ENCODE assay signal across 27 cellular contexts in genomic region chr4:184987493-184988031, GRCh38. TPM values are rescaled to one million over a fixed set of nuclear protein-coding genes. Genes with fewer than 3 reads are reported as not detected.
"Had no signal": no experiment of that assay in that cellular context is flagged by ENCODE, and none has a peak within 500 bp of the region (broad histone marks: within the 10 kb centered on the region; RNA-seq: fewer than 3 reads in every experiment).

No MANE protein-coding gene starts in this region.

- H3K27me3 ChIP-seq: breast epithelium had no signal

- H3K36me3 Mint-ChIP-seq: activated CD8-positive, alpha-beta memory T cell treated with anti-CD3 and anti-CD28 coated beads, Interleukin-2, amount 10 ng/mL, durations not matched to agents 7 days and 5 days; activated naive CD4-positive, alpha-beta T cell treated with anti-CD3 and anti-CD28 coated beads, Interleukin-2, amount 50 U/mL, for 24 hours had no signal

- H3K4me1 ChIP-seq: breast epithelium had no signal

- H3K27ac ChIP-seq: breast epithelium had no signal

- H3K4me3 ChIP-seq: breast epithelium had no signal

- H3K9me3 ChIP-seq: breast epithelium had no signal

- ATAC-seq: activated CD8-positive, alpha-beta memory T cell treated with anti-CD3 and anti-CD28 coated beads, Interleukin-2, amount 10 ng/mL, durations not matched to agents 7 days and 5 days; T-helper 17 cell had no signal

- H3K36me3 ChIP-seq: breast epithelium had no signal

- H3K9me3 Mint-ChIP-seq: activated B cell treated with CpG ODN at 0.5 μM for 24 hours; activated CD4-positive, alpha-beta T cell treated with anti-CD3 and anti-CD28 coated beads, Interleukin-2, amount 10 ng/mL, durations not matched to agents 24 days and 14 days; activated naive CD4-positive, alpha-beta T cell treated with anti-CD3 and anti-CD28 coated beads, Interleukin-2, amount 50 U/mL, for 24 hours; activated T-cell treated with anti-CD3 and anti-CD28 coated beads, Interleukin-2, amount 50 U/mL, for 24 hours; activated T-helper 1 cell treated with anti-CD3 and anti-CD28 coated beads, Interleukin-12 subunit alpha, Interleukin-12 subunit beta, Interleukin-2, Interleukin-4 antibody, amounts not matched to agents 30 ng/mL and 10 ng/mL and 1 ng/mL, durations not matched to agents 14 hours and 24 hours and 36 hours had no signal

- H3K27ac Mint-ChIP-seq: activated B cell treated with CpG ODN at 0.5 μM for 24 hours; activated CD4-positive, alpha-beta T cell treated with anti-CD3 and anti-CD28 coated beads, Interleukin-2, amount 10 ng/mL, durations not matched to agents 24 days and 14 days; activated CD8-positive, alpha-beta memory T cell treated with anti-CD3 and anti-CD28 coated beads, Interleukin-2, amount 10 ng/mL, durations not matched to agents 7 days and 5 days; activated naive CD4-positive, alpha-beta T cell treated with anti-CD3 and anti-CD28 coated beads, Interleukin-2, amount 50 U/mL, for 24 hours; activated T-cell treated with anti-CD3 and anti-CD28 coated beads, Interleukin-2, amount 50 U/mL, for 24 hours; activated T-helper 1 cell treated with anti-CD3 and anti-CD28 coated beads, Interleukin-12 subunit alpha, Interleukin-12 subunit beta, Interleukin-2, Interleukin-4 antibody, amounts not matched to agents 30 ng/mL and 10 ng/mL and 1 ng/mL, durations not matched to agents 14 hours and 24 hours and 36 hours; T-helper 17 cell had no signal

- H3K27me3 Mint-ChIP-seq: activated B cell treated with CpG ODN at 0.5 μM for 24 hours; activated naive CD4-positive, alpha-beta T cell treated with anti-CD3 and anti-CD28 coated beads, Interleukin-2, amount 50 U/mL, for 24 hours; activated T-cell treated with anti-CD3 and anti-CD28 coated beads, Interleukin-2, amount 50 U/mL, for 24 hours; T-helper 17 cell had no signal

- DNase-seq: activated B cell treated with CpG ODN at 0.5 μM for 24 hours; activated CD4-positive, alpha-beta T cell treated with anti-CD3 and anti-CD28 coated beads for 1 hour; activated CD4-positive, alpha-beta T cell treated with anti-CD3 and anti-CD28 coated beads, Interleukin-2, amount 10 ng/mL, durations not matched to agents 24 days and 14 days; activated CD4-positive, alpha-beta T cell treated with anti-CD3 and anti-CD28 coated beads, Interleukin-2, amount 50 U/mL, for 48 hours; activated CD8-positive, alpha-beta memory T cell treated with anti-CD3 and anti-CD28 coated beads, Interleukin-2, amount 10 ng/mL, durations not matched to agents 7 days and 5 days; activated effector memory CD4-positive, alpha-beta T cell treated with Interleukin-2 at 50 U/mL for 16 hours; activated naive CD4-positive, alpha-beta T cell; activated T-cell treated with anti-CD3 and anti-CD28 coated beads, Interleukin-2, amount 50 U/mL, for 24 hours; central memory CD4-positive, alpha-beta T cell; NCI-H1048; NCI-H146; NCI-H2029 treated with DMSO at 0.1 percent for 48 hours; NCI-H345; NCI-H510A; NCI-H526 treated with DMSO at 0.1 percent for 48 hours; NCI-H82; SIG-M5; T-helper 17 cell; T-helper 9 cell had no signal

- H3K4me1 Mint-ChIP-seq: activated B cell treated with CpG ODN at 0.5 μM for 24 hours; activated CD8-positive, alpha-beta memory T cell treated with anti-CD3 and anti-CD28 coated beads, Interleukin-2, amount 10 ng/mL, durations not matched to agents 7 days and 5 days; activated naive CD4-positive, alpha-beta T cell treated with anti-CD3 and anti-CD28 coated beads, Interleukin-2, amount 50 U/mL, for 24 hours; T-helper 17 cell had no signal

- H3K4me3 Mint-ChIP-seq: activated B cell treated with CpG ODN at 0.5 μM for 24 hours; activated CD4-positive, alpha-beta T cell treated with anti-CD3 and anti-CD28 coated beads, Interleukin-2, amount 10 ng/mL, durations not matched to agents 24 days and 14 days; activated CD8-positive, alpha-beta memory T cell treated with anti-CD3 and anti-CD28 coated beads, Interleukin-2, amount 10 ng/mL, durations not matched to agents 7 days and 5 days; activated naive CD4-positive, alpha-beta T cell treated with anti-CD3 and anti-CD28 coated beads, Interleukin-2, amount 50 U/mL, for 24 hours; activated T-cell treated with anti-CD3 and anti-CD28 coated beads, Interleukin-2, amount 50 U/mL, for 24 hours; activated T-helper 1 cell treated with anti-CD3 and anti-CD28 coated beads, Interleukin-12 subunit alpha, Interleukin-12 subunit beta, Interleukin-2, Interleukin-4 antibody, amounts not matched to agents 30 ng/mL and 10 ng/mL and 1 ng/mL, durations not matched to agents 14 hours and 24 hours and 36 hours; T-helper 17 cell had no signal

RNA-seq across cellular contexts. Expression of gene HELT, which starts 30.7 kb away (rescaled TPM):
- total RNA-seq: activated B cell treated with CpG ODN at 0.5 μM for 24 hours; activated CD4-positive, alpha-beta T cell treated with anti-CD3 and anti-CD28 coated beads, Interleukin-2, amount 10 ng/mL, durations not matched to agents 24 days and 14 days; activated CD8-positive, alpha-beta memory T cell treated with anti-CD3 and anti-CD28 coated beads, Interleukin-2, amount 10 ng/mL, durations not matched to agents 7 days and 5 days; activated T-helper 1 cell treated with anti-CD3 and anti-CD28 coated beads, Interleukin-12 subunit alpha, Interleukin-12 subunit beta, Interleukin-2, Interleukin-4 antibody, amounts not matched to agents 30 ng/mL and 10 ng/mL and 1 ng/mL, durations not matched to agents 14 hours and 24 hours and 36 hours; aorta; breast epithelium; LHCN-M2; M059J; OCI-LY7; RPMI7951; T-helper 17 cell had no signal
- polyA plus RNA-seq: aorta had no signal
